In the genomic region with DNA sequence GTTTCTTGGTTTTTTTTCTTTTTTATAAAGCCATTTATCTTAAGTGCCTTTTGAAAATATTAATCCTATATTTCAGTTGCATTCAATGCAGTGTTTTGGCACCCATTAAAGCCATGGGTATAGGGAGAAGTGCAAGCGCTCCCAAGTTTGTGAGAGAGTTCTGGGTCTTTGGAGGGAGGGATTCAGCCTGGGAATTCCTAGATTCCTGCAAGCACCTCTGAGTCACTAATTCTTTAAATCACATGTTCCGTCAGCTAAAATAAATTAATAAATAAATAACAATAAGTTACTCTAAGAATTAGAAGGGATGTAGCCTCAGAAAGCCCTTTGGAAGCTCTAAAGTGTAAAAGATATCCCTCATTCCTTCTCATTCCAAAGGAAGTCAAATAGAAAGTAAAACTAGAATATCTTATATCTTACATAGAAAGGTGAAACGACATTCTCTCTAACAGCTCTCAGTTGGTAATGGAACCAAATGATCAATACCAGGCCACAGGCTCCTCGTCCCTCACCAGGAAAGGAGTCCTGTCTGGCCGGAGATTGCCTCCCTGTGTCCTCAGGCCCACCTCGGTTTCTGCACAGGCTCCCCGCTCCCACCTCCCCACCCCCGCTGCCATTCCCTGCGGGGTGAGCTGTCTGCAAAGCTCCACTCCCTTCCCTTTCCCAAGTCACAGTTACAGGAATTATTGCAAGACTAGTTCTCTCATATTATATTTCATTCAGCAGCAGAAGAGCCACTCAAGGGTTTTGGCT, we compare ENCODE assay signal across 8 cellular contexts.
A peak's percentile ranks its signal among the peaks of the same experiment; 100 is the strongest.
DNase-seq lines count a peak whose midpoint lies in the region; ATAC-seq and TF ChIP-seq lines count a peak whose summit lies in the region.

No MANE protein-coding gene starts in this region.

- no peak overlapping the region for H3K4me3 Mint-ChIP-seq in activated T-helper 1 cell treated with anti-CD3 and anti-CD28 coated beads, Interleukin-12 subunit alpha, Interleukin-12 subunit beta, Interleukin-2, Interleukin-4 antibody, amounts not matched to agents 30 ng/mL and 10 ng/mL and 1 ng/mL, durations not matched to agents 14 hours and 24 hours and 36 hours

- no peak for ATAC-seq in HG03521 (IDR thresholded peaks at IDR 0.05; ENCODE audit: unreplicated experiment)

- no peaks in the 10 kb centered on the region for H3K4me1 Mint-ChIP-seq in activated T-helper 1 cell treated with anti-CD3 and anti-CD28 coated beads, Interleukin-12 subunit alpha, Interleukin-12 subunit beta, Interleukin-2, Interleukin-4 antibody, amounts not matched to agents 30 ng/mL and 10 ng/mL and 1 ng/mL, durations not matched to agents 14 hours and 24 hours and 36 hours (ENCODE audit: low read depth)

- H3K36me3 Mint-ChIP-seq in activated T-helper 1 cell treated with anti-CD3 and anti-CD28 coated beads, Interleukin-12 subunit alpha, Interleukin-12 subunit beta, Interleukin-2, Interleukin-4 antibody, amounts not matched to agents 30 ng/mL and 10 ng/mL and 1 ng/mL, durations not matched to agents 14 hours and 24 hours and 36 hours (ENCODE audit: low read depth): no peaks in the 10 kb centered on the region

- H3K27ac ChIP-seq in ascending aorta (peak overlapping the region; percentile 2 to 58), right atrium auricular region (peak overlapping the region; percentile 0 to 75)

- no peaks in the 10 kb centered on the region for H3K9me3 Mint-ChIP-seq in activated T-helper 1 cell treated with anti-CD3 and anti-CD28 coated beads, Interleukin-12 subunit alpha, Interleukin-12 subunit beta, Interleukin-2, Interleukin-4 antibody, amounts not matched to agents 30 ng/mL and 10 ng/mL and 1 ng/mL, durations not matched to agents 14 hours and 24 hours and 36 hours

- H3K4me3 ChIP-seq in ascending aorta (peak overlapping the region; percentile 26 to 63), right atrium auricular region (peak overlapping the region; percentile 31 to 51)

- DNase-seq in EH (ENCODE audit: low read depth) (peak; percentile 41), ascending aorta (ENCODE audit: low spot score in 2 of 2) (peak; percentile 12 to 74), right atrium auricular region (ENCODE audit: low spot score) (peak; percentile 62), retina (peak; percentile 13), NCI-H2029 (lab: John Stamatoyannopoulos, UW) (no peak)
- DNase-seq in stimulated activated CD4-positive, alpha-beta T cell treated with anti-CD3 and anti-CD28 coated beads, Interleukin-4, amount 100 ng/mL, for 1 hour: no peak
- DNase-seq in activated T-helper 1 cell treated with anti-CD3 and anti-CD28 coated beads, Interleukin-12 subunit alpha, Interleukin-12 subunit beta, Interleukin-2, Interleukin-4 antibody, amounts not matched to agents 30 ng/mL and 10 ng/mL and 1 ng/mL, durations not matched to agents 14 hours and 24 hours and 36 hours (ENCODE audit: low spot score): no peak

- H3K27me3 ChIP-seq in ascending aorta (no peaks in the 10 kb centered on the region), right atrium auricular region (no peaks in the 10 kb centered on the region)

- H3K4me1 ChIP-seq in ascending aorta (peaks cover 0 to 8% of the 10 kb centered on the region in 2 donors), right atrium auricular region (peaks cover 0 to 26% of the 10 kb centered on the region in 2 donors)

- intact Hi-C loops in ascending aorta (cut with DNase I): no loop called here
- intact Hi-C loops in activated T-helper 1 cell treated with anti-CD3 and anti-CD28 coated beads, Interleukin-12 subunit alpha, Interleukin-12 subunit beta, Interleukin-2, Interleukin-4 antibody, amounts not matched to agents 30 ng/mL and 10 ng/mL and 1 ng/mL, durations not matched to agents 14 hours and 24 hours and 36 hours (cut with micrococcal nuclease): no loop called here

- H3K9me3 ChIP-seq in ascending aorta: no peaks in the 10 kb centered on the region
- no peaks in the 10 kb centered on the region for H3K9me3 ChIP-seq in right atrium auricular region

- no peaks in the 10 kb centered on the region for H3K27me3 Mint-ChIP-seq in activated T-helper 1 cell treated with anti-CD3 and anti-CD28 coated beads, Interleukin-12 subunit alpha, Interleukin-12 subunit beta, Interleukin-2, Interleukin-4 antibody, amounts not matched to agents 30 ng/mL and 10 ng/mL and 1 ng/mL, durations not matched to agents 14 hours and 24 hours and 36 hours (ENCODE audit: insufficient read depth)

- TF ChIP-seq CTCF in ascending aorta (IDR thresholded peaks at IDR 0.05): no peak
- TF ChIP-seq CTCF in right atrium auricular region (IDR thresholded peaks at IDR 0.05): no peak

- H3K36me3 ChIP-seq in ascending aorta (no peaks in the 10 kb centered on the region), right atrium auricular region (no peaks in the 10 kb centered on the region)

- no peak overlapping the region for H3K27ac Mint-ChIP-seq in activated T-helper 1 cell treated with anti-CD3 and anti-CD28 coated beads, Interleukin-12 subunit alpha, Interleukin-12 subunit beta, Interleukin-2, Interleukin-4 antibody, amounts not matched to agents 30 ng/mL and 10 ng/mL and 1 ng/mL, durations not matched to agents 14 hours and 24 hours and 36 hours

Comparison
In these comparisons a context has a peak if more than half of its experiments do, and no peak if none do; other contexts are left out.
1. DNase-seq: peak in EH (single experiment), ascending aorta (2 of 2), right atrium auricular region (single experiment) and retina (single experiment); none in stimulated activated CD4-positive, alpha-beta T cell treated with anti-CD3 and anti-CD28 coated beads, Interleukin-4, amount 100 ng/mL, for 1 hour (single experiment), NCI-H2029 (single experiment) and activated T-helper 1 cell treated with anti-CD3 and anti-CD28 coated beads, Interleukin-12 subunit alpha, Interleukin-12 subunit beta, Interleukin-2, Interleukin-4 antibody, amounts not matched to agents 30 ng/mL and 10 ng/mL and 1 ng/mL, durations not matched to agents 14 hours and 24 hours and 36 hours (single experiment).